In the genomic region with DNA sequence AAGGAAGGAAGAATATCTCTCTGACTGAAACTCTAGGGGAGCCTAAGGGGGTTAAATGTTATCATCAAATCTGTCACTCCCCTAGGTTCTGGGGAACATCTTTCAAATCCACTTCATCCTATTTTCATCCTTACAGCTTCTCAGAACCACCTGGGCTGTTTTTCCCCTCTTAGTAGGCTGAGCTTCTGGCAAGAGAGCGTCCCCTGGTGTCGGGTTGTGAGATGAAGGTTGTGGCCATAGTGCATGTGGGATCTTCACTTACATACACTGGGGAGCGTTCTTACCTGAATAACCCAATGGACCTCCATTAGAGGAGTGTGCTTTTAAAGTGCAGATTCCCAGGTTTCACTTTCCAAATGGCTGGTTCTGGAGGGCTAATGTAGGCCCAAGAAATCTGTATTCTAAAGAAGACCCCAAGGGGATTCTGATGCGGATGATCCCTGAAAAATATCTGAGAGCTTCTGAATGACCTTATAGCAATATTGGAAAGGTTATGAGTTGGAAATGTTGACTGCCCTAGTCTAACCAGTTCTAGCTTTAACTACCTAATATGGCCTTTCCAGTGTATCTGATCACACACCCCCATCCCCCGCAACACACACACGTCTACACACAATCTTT, we compare ENCODE assay signal across 9 cellular contexts.
DNase-seq lines count a peak whose midpoint lies in the region; ATAC-seq, FAIRE-seq and TF ChIP-seq lines count a peak whose summit lies in the region.
"Had no signal": no experiment of that assay in that cellular context is flagged by ENCODE, and none has a peak within 500 bp of the region (broad histone marks: within the 10 kb centered on the region; RNA-seq: fewer than 3 reads in every experiment).

No MANE protein-coding gene starts in this region.

- no peaks in the 10 kb centered on the region for H3K9me2 ChIP-seq in GM23248 (ENCODE audit: insufficient read depth)

- 41 to 46% methylated on average over 6 of the region's 6 CpGs for WGBS in pancreas, 2 donors
- 12 to 14% methylated on average over 6 of the region's 6 CpGs for WGBS in GM23248 (ENCODE audit: low coverage in 1 of 2, low lambda C conversion rate in 2 of 2, missing lambda C conversion rate in 2 of 2), 2 experiments

- ATAC-seq in pancreas (peak in 2 of 4 donors; percentile 42 to 58), HG03457 (IDR thresholded peaks at IDR 0.05; ENCODE audit: unreplicated experiment) (no peak)

- TF ChIP-seq CTCF in pancreas (IDR thresholded peaks at IDR 0.05) = peak; percentile 13 to 51 (median 40)

- no peak overlapping the region for H3K9ac ChIP-seq in GM23248

- H3K27ac ChIP-seq in pancreas (no peak overlapping the region), GM23248 (no peak overlapping the region)

- H3K79me2 ChIP-seq in GM23248 (ENCODE audit: insufficient read depth) = no peaks in the 10 kb centered on the region

- in situ Hi-C loops in ACHN (cut with HindIII; ENCODE audit: low pct_ligation_motif_present, low pct_unique_long_range_greater_than_20kb, low sequenced_read_pairs) = no loop called here
- in situ Hi-C loops in GM23248 (cut with MboI) = no loop called here

- intact Hi-C loops in pancreas (cut with DNase I) = loop anchor here in 1 of 3 donors (10.0 kb wide), 1 partner anchor 879 kb away; no protein-coding TSS in a partner anchor

- no peaks in the 10 kb centered on the region for H4K20me1 ChIP-seq in GM23248 (ENCODE audit: insufficient read depth)

- H3F3A ChIP-seq in GM23248 (ENCODE audit: insufficient read depth) = no peaks in the 10 kb centered on the region

- H3K27me3 ChIP-seq in pancreas (no peaks in the 10 kb centered on the region), GM23248 (replicated peaks; ENCODE audit: insufficient read depth) (no peaks in the 10 kb centered on the region)

- no peak overlapping the region for H2AFZ ChIP-seq in GM23248

- DNase-seq in ACHN (peak; percentile 49), HK-2 (ENCODE audit: unreplicated experiment) (peak; percentile 30), UCSD-AML1 (lab: John Stamatoyannopoulos, UW; ENCODE audit: unreplicated experiment) (peak; percentile 29), cerebellar cortex (ENCODE audit: low spot score) (peak; percentile 31), pancreas (peak in 5 of 6 donors; percentile 6 to 62 (median 22)), NCI-H226 (no peak), GM23248 (no peak)

- H3K36me3 ChIP-seq in pancreas (no peaks in the 10 kb centered on the region), GM23248 (ENCODE audit: low read depth) (no peaks in the 10 kb centered on the region)

- no peak overlapping the region for H3K4me3 ChIP-seq in pancreas
- no peak overlapping the region for H3K4me3 ChIP-seq in GM23248

- H3K9me3 ChIP-seq in pancreas = no peaks in the 10 kb centered on the region
- no peaks in the 10 kb centered on the region for H3K9me3 ChIP-seq in GM23248 (ENCODE audit: low read depth)

- no peaks in the 10 kb centered on the region for H3K4me1 ChIP-seq in pancreas
- no peaks in the 10 kb centered on the region for H3K4me1 ChIP-seq in GM23248 (ENCODE audit: insufficient read depth)

- no peak for FAIRE-seq in pancreas (lab: Jason Lieb, UNC)
- FAIRE-seq: GM18507 had no signal

- no peak overlapping the region for H3K4me2 ChIP-seq in GM23248 (ENCODE audit: unreplicated experiment)

Comparison
In these comparisons a context has a peak if more than half of its experiments do, and no peak if none do; other contexts are left out.
1. DNase-seq: peak in ACHN (single experiment), HK-2 (single experiment), UCSD-AML1 (single experiment), cerebellar cortex (single experiment) and pancreas (5 of 6); none in NCI-H226 (single experiment) and GM23248 (single experiment).